10 cellular contexts compared by ENCODE assay signal in the genomic region with DNA sequence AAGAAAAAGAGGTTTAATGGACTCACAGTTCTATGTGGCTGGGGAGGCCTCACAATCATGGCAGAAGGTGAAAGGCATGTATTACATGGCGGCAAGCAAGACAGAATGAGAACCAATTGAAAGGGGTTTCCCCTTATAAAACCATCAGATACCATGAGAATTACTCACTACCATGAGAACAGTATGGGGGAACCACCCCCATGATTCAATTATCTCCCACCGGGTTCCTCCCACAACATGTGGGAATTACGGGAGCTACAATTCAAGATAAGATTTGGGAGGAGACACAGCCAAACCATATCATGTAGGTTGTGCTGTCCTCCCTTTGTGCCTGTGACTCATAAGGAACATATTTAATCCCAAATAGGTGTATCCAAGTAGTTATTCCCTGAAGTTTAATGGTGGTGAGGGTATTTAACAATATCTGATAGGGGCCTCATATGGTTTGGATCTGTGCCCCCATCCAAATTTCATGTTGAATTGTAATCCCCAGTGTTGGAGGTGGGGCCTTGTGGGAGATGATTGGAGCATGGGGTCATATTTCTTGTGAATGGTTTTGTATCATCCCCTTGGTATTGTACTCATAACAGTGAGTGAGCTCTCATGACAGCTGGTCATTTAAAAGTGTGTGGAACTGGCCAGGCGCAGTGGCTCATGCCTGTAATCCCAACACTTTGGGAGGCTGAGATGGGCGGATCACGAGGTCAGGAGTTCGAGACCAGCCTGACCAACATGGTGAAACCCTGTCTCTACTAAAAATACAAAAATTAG. TPM values are rescaled to one million over a fixed set of nuclear protein-coding genes. Genes with fewer than 3 reads are reported as not detected.
DNase-seq lines count a peak whose midpoint lies in the region; ATAC-seq, FAIRE-seq and TF ChIP-seq lines count a peak whose summit lies in the region.
"Not testable (repeated sequence)": the region's sequence is repeated elsewhere in the genome, so short reads cannot be mapped to it uniquely, and the experiment has no call there.
"Had no signal": no experiment of that assay in that cellular context is flagged by ENCODE, and none has a peak within 500 bp of the region (broad histone marks: within the 10 kb centered on the region; RNA-seq: fewer than 3 reads in every experiment).

No MANE protein-coding gene starts in this region.

- not testable (repeated sequence) for H3K27me3 ChIP-seq in osteoblast (ENCODE audit: insufficient read depth, low read length)

- peak overlapping the region; percentile 76 to 85 for H3K27ac ChIP-seq in A549
- peak overlapping the region; percentile 67 for H3K27ac ChIP-seq in osteoblast (ENCODE audit: low read depth, low read length)

- CTCF ChIA-PET in A549 (lab: Yijun Ruan, JAX), result interaction anchor here (3.5 kb wide), 1 partner anchor 26 kb away, joined by 25 read pairs; a partner anchor contains a TSS
- CTCF ChIA-PET in activated CD4-positive, alpha-beta T cell treated with anti-CD3 and anti-CD28 coated beads, Interleukin-2, amount 10 ng/mL, durations not matched to agents 7 days and 5 days (lab: Charles Lee); MCF 10A (lab: Yijun Ruan, JAX): not testable (repeated sequence)

- H3K27ac Mint-ChIP-seq in activated CD4-positive, alpha-beta T cell treated with anti-CD3 and anti-CD28 coated beads, Interleukin-2, amount 10 ng/mL, durations not matched to agents 7 days and 5 days, result peak overlapping the region; percentile 46
- H3K27ac Mint-ChIP-seq in MCF 10A (ENCODE audit: low read depth, unreplicated experiment), result peak overlapping the region; percentile 39

- FAIRE-seq in A549 (lab: Jason Lieb, UNC), result not testable (repeated sequence)
- FAIRE-seq in RCC 7860 (lab: Jason Lieb, UNC), result peak; percentile 74

- POLR2A ChIA-PET in A549 (lab: Yijun Ruan, JAX), result interaction anchor here (1.5 to 2.8 kb wide), 2 partner anchors 26 to 31 kb away, joined by 9 to 17 read pairs; a partner anchor contains a TSS
- POLR2A ChIA-PET in activated CD4-positive, alpha-beta T cell treated with anti-CD3 and anti-CD28 coated beads, Interleukin-2, amount 10 ng/mL, durations not matched to agents 7 days and 5 days (lab: Charles Lee), result not testable (repeated sequence)
- POLR2A ChIA-PET in MCF 10A (lab: Yijun Ruan, JAX), result interaction anchor here (1.0 kb wide), 1 partner anchor 25 kb away, joined by 4 read pairs; no protein-coding TSS in a partner anchor

- not testable (repeated sequence) for H3K9me3 Mint-ChIP-seq in activated CD4-positive, alpha-beta T cell treated with anti-CD3 and anti-CD28 coated beads, Interleukin-2, amount 10 ng/mL, durations not matched to agents 7 days and 5 days
- peaks cover 11% of the 10 kb centered on the region for H3K9me3 Mint-ChIP-seq in MCF 10A (ENCODE audit: unreplicated experiment)

- H3K4me3 ChIP-seq in A549; fibroblast of pulmonary artery (replicated peaks; ENCODE audit: low read depth, low read length); osteoblast (ENCODE audit: insufficient read depth, low read length): not testable (repeated sequence)

- not testable (repeated sequence) for BruUV-seq in MCF 10A (replicated peaks; lab: Mats Ljungman, UMichigan)

- not testable (repeated sequence) for DNase-seq in A549 (ENCODE audit: low read depth in 1 of 2, low spot score in 1 of 2); activated CD4-positive, alpha-beta T cell treated with anti-CD3 and anti-CD28 coated beads, Interleukin-2, amount 10 ng/mL, durations not matched to agents 7 days and 5 days; MCF 10A (ENCODE audit: unreplicated experiment); osteoblast (ENCODE audit: insufficient read length, low spot score, missing footprints)
- peak; percentile 48 for DNase-seq in ELR (ENCODE audit: low read depth)
- peak; percentile 67 for DNase-seq in LHCN-M2 (ENCODE audit: low read depth)
- peak; percentile 65 for DNase-seq in RCC 7860 (ENCODE audit: low spot score)
- DNase-seq in fibroblast of pulmonary artery (ENCODE audit: low read depth), result peak; percentile 30

- not testable (repeated sequence) for H3K79me2 ChIP-seq in osteoblast (ENCODE audit: insufficient read depth, low read length)

- H3K36me3 ChIP-seq in osteoblast (ENCODE audit: insufficient read depth, low read length), result not testable (repeated sequence)

- not testable (repeated sequence) for TF ChIP-seq POLR2A in A549 (IDR thresholded peaks at IDR 0.05; ENCODE audit: low read length)

- not testable (repeated sequence) for TF ChIP-seq RAD21 in A549 (conservative IDR thresholded peaks at IDR 0.05 in 1 of 2, IDR thresholded peaks at IDR 0.05 in 1 of 2)

- TF ChIP-seq CTCF in A549 (IDR thresholded peaks at IDR 0.05); MCF 10A (IDR thresholded peaks at IDR 0.05; ENCODE audit: unreplicated experiment); fibroblast of pulmonary artery (IDR thresholded peaks at IDR 0.05; ENCODE audit: low read length, missing control alignments); osteoblast (IDR thresholded peaks at IDR 0.05; ENCODE audit: extremely low read depth, low read depth, low read length): not testable (repeated sequence)

- H3K4me2 ChIP-seq in A549; osteoblast (ENCODE audit: insufficient read depth, low read length): not testable (repeated sequence)

- peaks cover 52% of the 10 kb centered on the region for H3K4me1 ChIP-seq in A549
- H3K4me1 ChIP-seq in osteoblast (ENCODE audit: insufficient read depth, low read length), result not testable (repeated sequence)

- H4K20me1 ChIP-seq in osteoblast (ENCODE audit: insufficient read depth, low read length), result not testable (repeated sequence)

- ATAC-seq in A549, result not testable (repeated sequence)

- H3K36me3 Mint-ChIP-seq in activated CD4-positive, alpha-beta T cell treated with anti-CD3 and anti-CD28 coated beads, Interleukin-2, amount 10 ng/mL, durations not matched to agents 7 days and 5 days (ENCODE audit: low read depth); MCF 10A (ENCODE audit: insufficient read depth, unreplicated experiment): not testable (repeated sequence)

- H3K9me3 ChIP-seq in A549; osteoblast (ENCODE audit: low read depth, low read length): not testable (repeated sequence)

- not testable (repeated sequence) for H3K27me3 Mint-ChIP-seq in activated CD4-positive, alpha-beta T cell treated with anti-CD3 and anti-CD28 coated beads, Interleukin-2, amount 10 ng/mL, durations not matched to agents 7 days and 5 days
- H3K27me3 Mint-ChIP-seq in MCF 10A (ENCODE audit: insufficient read depth, unreplicated experiment), result peaks cover 20% of the 10 kb centered on the region

- TF ChIP-seq EP300 in A549 (IDR thresholded peaks at IDR 0.05), result not testable (repeated sequence)

- H2AFZ ChIP-seq in osteoblast (ENCODE audit: low read length), result not testable (repeated sequence)

- intact Hi-C loops in MCF 10A (cut with micrococcal nuclease), result not testable (repeated sequence)

- H3K4me3 Mint-ChIP-seq in activated CD4-positive, alpha-beta T cell treated with anti-CD3 and anti-CD28 coated beads, Interleukin-2, amount 10 ng/mL, durations not matched to agents 7 days and 5 days; MCF 10A (ENCODE audit: unreplicated experiment): not testable (repeated sequence)

- H3K4me1 Mint-ChIP-seq in activated CD4-positive, alpha-beta T cell treated with anti-CD3 and anti-CD28 coated beads, Interleukin-2, amount 10 ng/mL, durations not matched to agents 7 days and 5 days, result peaks cover 11% of the 10 kb centered on the region
- not testable (repeated sequence) for H3K4me1 Mint-ChIP-seq in MCF 10A (ENCODE audit: insufficient read depth, unreplicated experiment)

- 73% methylated on average over 7 of the region's 7 CpGs for WGBS in A549 (ENCODE audit: missing lambda C conversion rate)

RNA-seq across cellular contexts. Expression of a gene that starts 26.6 kb away (rescaled TPM):
- polyA plus RNA-seq in A549 (2011; rRNA removed), result 29.7 and 40.7 TPM in 2 replicates
- polyA plus RNA-seq in A549 (2012; cell fraction: cytosol; rRNA removed), result 18.1 and 18.9 TPM in 2 replicates
- 11.1 and 16.2 TPM in 2 replicates for polyA plus RNA-seq in A549 (2012; cell fraction: nucleus; rRNA removed)
- polyA plus RNA-seq in A549 (2017; fragmentation: RNase III; extraction: RNeasy Plus Mini Kit Qiagen cat#74134 plus additional on column Dnase treatment), result 35.1 to 42.1 TPM (median 40.5 TPM) in 3 replicates
- 2.9 and 3.1 TPM in 2 replicates for polyA minus RNA-seq in A549 (2011; rRNA and poly(A)+ RNA removed)
- 54.0 and 68.4 TPM in 2 replicates for total RNA-seq in LHCN-M2 (2014; rRNA removed)
- 27.2 TPM for polyA plus RNA-seq in LHCN-M2 (2012)
- 1 to 10 TPM; 5.7 to 6.2 TPM for total RNA-seq in activated CD4-positive, alpha-beta T cell treated with anti-CD3 and anti-CD28 coated beads, Interleukin-2, amount 10 ng/mL, durations not matched to agents 7 days and 5 days
- total RNA-seq in MCF 10A (2022), result 5.7 and 8.1 TPM in 2 replicates
- total RNA-seq in osteoblast, result 33.0 and 38.7 TPM in 2 replicates

RNA-seq across cellular contexts. Expression of a gene that starts 31.1 kb away (rescaled TPM):
- polyA plus RNA-seq in A549 (2011; rRNA removed) (572 and 582 TPM in 2 replicates), A549 (2017; fragmentation: RNase III; extraction: RNeasy Plus Mini Kit Qiagen cat#74134 plus additional on column Dnase treatment) (482 to 521 TPM (median 493 TPM) in 3 replicates)
- polyA plus RNA-seq in A549 (2012; cell fraction: cytosol; rRNA removed), result 203 and 213 TPM in 2 replicates
- 126 and 251 TPM in 2 replicates for polyA plus RNA-seq in A549 (2012; cell fraction: nucleus; rRNA removed)
- 155 and 169 TPM in 2 replicates for polyA minus RNA-seq in A549 (2011; rRNA and poly(A)+ RNA removed)
- total RNA-seq in LHCN-M2 (2014; rRNA removed) (702 and 722 TPM in 2 replicates), MCF 10A (2022) (463 and 496 TPM in 2 replicates), osteoblast (678 and 953 TPM in 2 replicates)
- polyA plus RNA-seq in LHCN-M2 (2012), result 413 TPM
- total RNA-seq in activated CD4-positive, alpha-beta T cell treated with anti-CD3 and anti-CD28 coated beads, Interleukin-2, amount 10 ng/mL, durations not matched to agents 7 days and 5 days, result 100 to 1,000 TPM; 122 to 126 TPM

RNA-seq across cellular contexts. Expression of a gene that starts 47.7 kb away (rescaled TPM):
- polyA plus RNA-seq in A549 (2011; rRNA removed) (3.6 and 6.6 TPM in 2 replicates), A549 (2017; fragmentation: RNase III; extraction: RNeasy Plus Mini Kit Qiagen cat#74134 plus additional on column Dnase treatment) (18.8 to 24.0 TPM (median 23.9 TPM) in 3 replicates)
- polyA plus RNA-seq in A549 (2012; cell fraction: cytosol; rRNA removed), result 2.6 and 3.7 TPM in 2 replicates
- polyA plus RNA-seq in A549 (2012; cell fraction: nucleus; rRNA removed), result 0.48 and 1.2 TPM in 2 replicates
- polyA minus RNA-seq in A549 (2011; rRNA and poly(A)+ RNA removed), result 0.68 and 0.95 TPM in 2 replicates
- total RNA-seq in LHCN-M2 (2014; rRNA removed) (38.6 and 39.7 TPM in 2 replicates), MCF 10A (2022) (15.1 and 18.9 TPM in 2 replicates), osteoblast (12.7 and 13.0 TPM in 2 replicates)
- polyA plus RNA-seq in LHCN-M2 (2012), result 119 TPM
- 1 to 10 TPM; 2.1 to 4.0 TPM for total RNA-seq in activated CD4-positive, alpha-beta T cell treated with anti-CD3 and anti-CD28 coated beads, Interleukin-2, amount 10 ng/mL, durations not matched to agents 7 days and 5 days

RNA-seq across cellular contexts. Expression of a gene that starts 55.3 kb away (rescaled TPM):
- 0.10 and 0.19 TPM in 2 replicates for polyA plus RNA-seq in A549 (2011; rRNA removed)
- polyA plus RNA-seq in A549 (2012; cell fraction: cytosol; rRNA removed), result 0.06 TPM in 1 of 2 replicates, not detected in the other
- not detected in 2 replicates for polyA plus RNA-seq in A549 (2012; cell fraction: nucleus; rRNA removed)
- not detected in 3 replicates for polyA plus RNA-seq in A549 (2017; fragmentation: RNase III; extraction: RNeasy Plus Mini Kit Qiagen cat#74134 plus additional on column Dnase treatment)
- polyA minus RNA-seq in A549 (2011; rRNA and poly(A)+ RNA removed), result not detected in 2 replicates
- total RNA-seq in LHCN-M2 (2014; rRNA removed), result not detected in 2 replicates
- polyA plus RNA-seq in LHCN-M2 (2012), result 0.09 TPM
- not detected for total RNA-seq in activated CD4-positive, alpha-beta T cell treated with anti-CD3 and anti-CD28 coated beads, Interleukin-2, amount 10 ng/mL, durations not matched to agents 7 days and 5 days
- not detected in 2 replicates for total RNA-seq in MCF 10A (2022)
- not detected in 2 replicates for total RNA-seq in osteoblast
- total RNA-seq: CD4-positive, alpha-beta memory T cell had no signal
- polyA plus RNA-seq: SK-N-SH had no signal
